Comparison of ENCODE assay signal across 18 cellular contexts in genomic region chr12:57504033-57504432, GRCh38. TPM values are rescaled to one million over a fixed set of nuclear protein-coding genes. Genes with fewer than 3 reads are reported as not detected.
A peak's percentile ranks its signal among the peaks of the same experiment; 100 is the strongest.
DNase-seq lines count a peak whose midpoint lies in the region; ATAC-seq lines count a peak whose summit lies in the region.
"Had no signal": no experiment of that assay in that cellular context is flagged by ENCODE, and none has a peak within 500 bp of the region (broad histone marks: within the 10 kb centered on the region; RNA-seq: fewer than 3 reads in every experiment).

No MANE protein-coding gene starts in this region.

- H3K4me3 ChIP-seq in mesendoderm (ENCODE audit: low read length), result no peak overlapping the region

- peak overlapping the region; percentile 33 to 65 for H3K27ac Mint-ChIP-seq in stimulated activated naive CD8-positive, alpha-beta T cell treated with anti-CD3 and anti-CD28 coated beads, Interleukin-15, amount 100 ng/mL, for 72 hours
- H3K27ac Mint-ChIP-seq in activated T-helper 17 cell treated with anti-CD3 and anti-CD28 coated beads, Interleukin-2, amount 50 U/mL, for 72 hours, result peak overlapping the region; percentile 61
- H3K27ac Mint-ChIP-seq: CD4-positive, alpha-beta T cell had no signal

- H3K23ac ChIP-seq in mesendoderm (ENCODE audit: low read length), result no peak overlapping the region

- no peak overlapping the region for H3K9ac ChIP-seq in mesendoderm (ENCODE audit: low read length)

- peaks cover 2% of the 10 kb centered on the region for H3K79me1 ChIP-seq in mesendoderm (ENCODE audit: low read length)

- peaks cover 18% of the 10 kb centered on the region for H3K36me3 ChIP-seq in mesendoderm (ENCODE audit: control insufficient read depth, insufficient read depth, low read length)

- H3K9me3 Mint-ChIP-seq in stimulated activated naive CD8-positive, alpha-beta T cell treated with anti-CD3 and anti-CD28 coated beads, Interleukin-15, amount 100 ng/mL, for 72 hours, result no peaks in the 10 kb centered on the region
- H3K9me3 Mint-ChIP-seq in activated T-helper 17 cell treated with anti-CD3 and anti-CD28 coated beads, Interleukin-2, amount 50 U/mL, for 72 hours, result no peaks in the 10 kb centered on the region
- H3K9me3 Mint-ChIP-seq: CD4-positive, alpha-beta T cell had no signal

- ATAC-seq in stimulated activated naive CD8-positive, alpha-beta T cell treated with anti-CD3 and anti-CD28 coated beads, Interleukin-15, amount 100 ng/mL, for 72 hours, result no peak
- ATAC-seq in stimulated activated naive CD8-positive, alpha-beta T cell treated with anti-CD3 and anti-CD28 coated beads, Interleukin-15, Interleukin-2, amounts not matched to agents 100 U/mL and 50 U/mL, for 24 hours, result no peak
- no peak for ATAC-seq in activated T-helper 17 cell treated with anti-CD3 and anti-CD28 coated beads, Interleukin-2, amount 50 U/mL, for 72 hours (replicated peaks)

- no peak overlapping the region for H4K5ac ChIP-seq in mesendoderm (ENCODE audit: low read length)

- peaks cover 91% of the 10 kb centered on the region for H3K36me3 Mint-ChIP-seq in activated T-helper 17 cell treated with anti-CD3 and anti-CD28 coated beads, Interleukin-2, amount 50 U/mL, for 72 hours (ENCODE audit: low read depth)

- no peak overlapping the region for H3K4ac ChIP-seq in mesendoderm (ENCODE audit: low read depth, low read length)

- H3K79me2 ChIP-seq in mesendoderm (ENCODE audit: control insufficient read depth, insufficient read depth, low read length), result no peaks in the 10 kb centered on the region

- H2BK120ac ChIP-seq in mesendoderm (ENCODE audit: low read depth, low read length), result no peak overlapping the region

- WGBS in mesendoderm (ENCODE audit: extremely low coverage, insufficient coverage, low lambda C conversion rate), result no CpG with 5 or more reads among the region's 3 CpGs

- no peak overlapping the region for H3K27ac ChIP-seq in mesendoderm (ENCODE audit: low read depth, low read length)

- no peak for DNase-seq in stimulated activated naive CD8-positive, alpha-beta T cell treated with anti-CD3 and anti-CD28 coated beads, Interleukin-15, amount 100 ng/mL, for 72 hours
- DNase-seq in stimulated activated naive CD8-positive, alpha-beta T cell treated with anti-CD3 and anti-CD28 coated beads, Interleukin-15, Interleukin-2, amounts not matched to agents 100 U/mL and 50 U/mL, for 24 hours, result no peak
- DNase-seq in mesendoderm (peak; percentile 37), 8988T (no peak), NCI-H1105 treated with DMSO at 0.1 percent for 48 hours (lab: John Stamatoyannopoulos, UW) (no peak), RKO (ENCODE audit: low spot score) (no peak)
- DNase-seq: BE2C; CD4-positive, alpha-beta T cell; HCEC 1CT; NCI-H1436 treated with DMSO at 0.1 percent for 48 hours; NCI-H2029 treated with DMSO at 0.1 percent for 48 hours; NCI-H2171 treated with DMSO at 0.1 percent for 48 hours; NCI-H446 treated with DMSO at 0.1 percent for 48 hours; NK-92 treated with Interleukin-12 subunit alpha and Interleukin-12 subunit beta, amount 100 ng/mL, for 24 hours; RPMI8226; SIG-M5 had no signal

- H2BK15ac ChIP-seq in mesendoderm (replicated peaks; ENCODE audit: low read depth), result no peak overlapping the region

- H3K4me3 Mint-ChIP-seq in stimulated activated naive CD8-positive, alpha-beta T cell treated with anti-CD3 and anti-CD28 coated beads, Interleukin-15, amount 100 ng/mL, for 72 hours, result no peak overlapping the region
- H3K4me3 Mint-ChIP-seq in activated T-helper 17 cell treated with anti-CD3 and anti-CD28 coated beads, Interleukin-2, amount 50 U/mL, for 72 hours, result no peak overlapping the region
- H3K4me3 Mint-ChIP-seq: CD4-positive, alpha-beta T cell had no signal

- H2AK5ac ChIP-seq in mesendoderm (ENCODE audit: low read length), result no peak overlapping the region

- H3K56ac ChIP-seq in mesendoderm (ENCODE audit: low read length), result no peak overlapping the region

- H3K18ac ChIP-seq in mesendoderm (ENCODE audit: low read length), result no peak overlapping the region

- H2BK5ac ChIP-seq in mesendoderm (ENCODE audit: low read length), result no peak overlapping the region

- no peak overlapping the region for H3K4me2 ChIP-seq in mesendoderm (ENCODE audit: low read length)

- no peaks in the 10 kb centered on the region for H3K27me3 Mint-ChIP-seq in stimulated activated naive CD8-positive, alpha-beta T cell treated with anti-CD3 and anti-CD28 coated beads, Interleukin-15, amount 100 ng/mL, for 72 hours
- H3K27me3 Mint-ChIP-seq in activated T-helper 17 cell treated with anti-CD3 and anti-CD28 coated beads, Interleukin-2, amount 50 U/mL, for 72 hours, result no peaks in the 10 kb centered on the region
- H3K27me3 Mint-ChIP-seq: CD4-positive, alpha-beta T cell had no signal

- H3K4me1 ChIP-seq in mesendoderm (ENCODE audit: control insufficient read depth, low read depth, low read length), result no peaks in the 10 kb centered on the region
- H3K4me1 ChIP-seq: BE2C had no signal

- peaks cover 6% of the 10 kb centered on the region for H3K4me1 Mint-ChIP-seq in stimulated activated naive CD8-positive, alpha-beta T cell treated with anti-CD3 and anti-CD28 coated beads, Interleukin-15, amount 100 ng/mL, for 72 hours
- no peaks in the 10 kb centered on the region for H3K4me1 Mint-ChIP-seq in activated T-helper 17 cell treated with anti-CD3 and anti-CD28 coated beads, Interleukin-2, amount 50 U/mL, for 72 hours

- H4K8ac ChIP-seq in mesendoderm (ENCODE audit: low read depth, low read length), result no peak overlapping the region

- no peaks in the 10 kb centered on the region for H3K27me3 ChIP-seq in mesendoderm (ENCODE audit: insufficient read depth, low read length, poor library complexity)
- H3K27me3 ChIP-seq: BE2C had no signal

RNA-seq across cellular contexts. Expression of gene MARS1, which starts 16.2 kb away (rescaled TPM):
- 100 to 1,000 TPM; 130 to 243 TPM for total RNA-seq in activated T-helper 17 cell treated with anti-CD3 and anti-CD28 coated beads, Interleukin-2, amount 50 U/mL, for 72 hours
- 723 TPM for polyA plus RNA-seq in mesendoderm (2013, experiment 1 of 2)
- polyA plus RNA-seq in mesendoderm (2013, experiment 2 of 2), result 704 TPM

RNA-seq across cellular contexts. Expression of gene DDIT3, which starts 16.3 kb away (rescaled TPM):
- total RNA-seq in activated T-helper 17 cell treated with anti-CD3 and anti-CD28 coated beads, Interleukin-2, amount 50 U/mL, for 72 hours, result 10 to 100 TPM; 14.2 to 25.3 TPM
- 8.2 TPM for polyA plus RNA-seq in mesendoderm (2013, experiment 1 of 2)
- polyA plus RNA-seq in mesendoderm (2013, experiment 2 of 2), result 7.6 TPM

RNA-seq across cellular contexts. Expression of gene MBD6, which starts 18.6 kb away (rescaled TPM):
- 10 to 100 TPM; 78.8 to 83.1 TPM for total RNA-seq in activated T-helper 17 cell treated with anti-CD3 and anti-CD28 coated beads, Interleukin-2, amount 50 U/mL, for 72 hours
- polyA plus RNA-seq in mesendoderm (2013, experiment 1 of 2), result 18.9 TPM
- 17.3 TPM for polyA plus RNA-seq in mesendoderm (2013, experiment 2 of 2)

RNA-seq across cellular contexts. Expression of gene ARHGAP9, which starts 24.4 kb away (rescaled TPM):
- 100 to 1,000 TPM; 131 to 225 TPM for total RNA-seq in activated T-helper 17 cell treated with anti-CD3 and anti-CD28 coated beads, Interleukin-2, amount 50 U/mL, for 72 hours
- 2.5 TPM for polyA plus RNA-seq in mesendoderm (2013, experiment 1 of 2)
- polyA plus RNA-seq in mesendoderm (2013, experiment 2 of 2), result 3.9 TPM
- total RNA-seq: G401 had no signal

RNA-seq across cellular contexts. Expression of gene DCTN2, which starts 43.0 kb away (rescaled TPM):
- total RNA-seq in activated T-helper 17 cell treated with anti-CD3 and anti-CD28 coated beads, Interleukin-2, amount 50 U/mL, for 72 hours, result 10 to 100 TPM; 78.5 to 96.4 TPM
- polyA plus RNA-seq in mesendoderm (2013, experiment 1 of 2), result 63.1 TPM
- 63.6 TPM for polyA plus RNA-seq in mesendoderm (2013, experiment 2 of 2)
